In genomic region chr3:128824132-128824850, GRCh38 we compare ENCODE assay signal across 18 cellular contexts. TPM values are rescaled to one million over a fixed set of nuclear protein-coding genes. Genes with fewer than 3 reads are reported as not detected.
DNase-seq lines count a peak whose midpoint lies in the region; ATAC-seq and TF ChIP-seq lines count a peak whose summit lies in the region.
"Had no signal": no experiment of that assay in that cellular context is flagged by ENCODE, and none has a peak within 500 bp of the region (broad histone marks: within the 10 kb centered on the region; RNA-seq: fewer than 3 reads in every experiment).

No MANE protein-coding gene starts in this region.

- H3K4me3 ChIP-seq in right lobe of liver, result no peak overlapping the region
- H3K4me3 ChIP-seq: lung, SK-N-MC, spleen had no signal

- TF ChIP-seq CTCF in brain (conservative IDR thresholded peaks at IDR 0.05), result no peak
- TF ChIP-seq CTCF in right lobe of liver (IDR thresholded peaks at IDR 0.05), result no peak

- no peak for DNase-seq in activated CD4-positive, alpha-beta T cell treated with anti-CD3 and anti-CD28 coated beads, Interleukin-2, amount 10 ng/mL, durations not matched to agents 24 days and 14 days
- DNase-seq in activated CD4-positive, alpha-beta T cell treated with anti-CD3 and anti-CD28 coated beads, Interleukin-2, amount 50 U/mL, for 1 hour, result no peak
- DNase-seq in right lobe of liver, result no peak
- DNase-seq in stimulated activated naive B cell treated with anti-CD40 and anti-IgM and Interleukin-4, amounts not matched to agents 10 μg/mL and 1 μg/mL and 100 μg/mL, for 72 hours, result no peak
- DNase-seq in DMS53 (lab: John Stamatoyannopoulos, UW), result no peak
- DNase-seq: 8988T; activated CD8-positive, alpha-beta T cell treated with anti-CD3 and anti-CD28 coated beads, Interleukin-2, amount 10 ng/mL, durations not matched to agents 7 days and 5 days; activated effector memory CD4-positive, alpha-beta T cell treated with Interleukin-2 at 50 U/mL for 16 hours; brain microvascular endothelial cell; Kasumi-1; NCI-H1436; spleen had no signal

- ATAC-seq in right lobe of liver (peak; percentile 43 to 60 (median 54)), HG03342 (IDR thresholded peaks at IDR 0.05; ENCODE audit: unreplicated experiment) (no peak), HG02870 (IDR thresholded peaks at IDR 0.05; ENCODE audit: unreplicated experiment) (no peak)
- ATAC-seq in stimulated activated naive B cell treated with anti-CD40 and anti-IgM and Interleukin-4, amounts not matched to agents 10 μg/mL and 1 μg/mL and 100 μg/mL, for 72 hours (replicated peaks), result no peak
- ATAC-seq: activated CD8-positive, alpha-beta T cell treated with anti-CD3 and anti-CD28 coated beads, Interleukin-2, amount 10 ng/mL, durations not matched to agents 7 days and 5 days had no signal

- no peaks in the 10 kb centered on the region for H3K9me3 Mint-ChIP-seq in activated CD4-positive, alpha-beta T cell treated with anti-CD3 and anti-CD28 coated beads, Interleukin-2, amount 10 ng/mL, durations not matched to agents 24 days and 14 days
- no peaks in the 10 kb centered on the region for H3K9me3 Mint-ChIP-seq in brain
- no peaks in the 10 kb centered on the region for H3K9me3 Mint-ChIP-seq in stimulated activated naive B cell treated with anti-CD40 and anti-IgM and Interleukin-4, amounts not matched to agents 10 μg/mL and 1 μg/mL and 100 μg/mL, for 72 hours

- no peaks in the 10 kb centered on the region for H3K9me3 ChIP-seq in right lobe of liver
- H3K9me3 ChIP-seq: spleen had no signal

- peak overlapping the region; percentile 25 for H3K27ac Mint-ChIP-seq in activated CD4-positive, alpha-beta T cell treated with anti-CD3 and anti-CD28 coated beads, Interleukin-2, amount 10 ng/mL, durations not matched to agents 24 days and 14 days
- H3K27ac Mint-ChIP-seq in brain, result peak overlapping the region in 3 of 5 experiments; percentile 67 to 77 (median 71)
- peak overlapping the region; percentile 90 for H3K27ac Mint-ChIP-seq in stimulated activated naive B cell treated with anti-CD40 and anti-IgM and Interleukin-4, amounts not matched to agents 10 μg/mL and 1 μg/mL and 100 μg/mL, for 72 hours
- H3K27ac Mint-ChIP-seq: activated CD8-positive, alpha-beta T cell treated with anti-CD3 and anti-CD28 coated beads, Interleukin-2, amount 10 ng/mL, durations not matched to agents 7 days and 5 days had no signal

- H3K36me3 Mint-ChIP-seq in activated CD4-positive, alpha-beta T cell treated with anti-CD3 and anti-CD28 coated beads, Interleukin-2, amount 10 ng/mL, durations not matched to agents 24 days and 14 days (ENCODE audit: low read depth), result peaks cover 7% of the 10 kb centered on the region
- peaks cover 16% of the 10 kb centered on the region for H3K36me3 Mint-ChIP-seq in brain
- peaks cover 17 to 34% of the 10 kb centered on the region in 2 donors for H3K36me3 Mint-ChIP-seq in stimulated activated naive B cell treated with anti-CD40 and anti-IgM and Interleukin-4, amounts not matched to agents 10 μg/mL and 1 μg/mL and 100 μg/mL, for 72 hours

- H3K4me1 Mint-ChIP-seq in activated CD4-positive, alpha-beta T cell treated with anti-CD3 and anti-CD28 coated beads, Interleukin-2, amount 10 ng/mL, durations not matched to agents 24 days and 14 days, result peaks cover 2% of the 10 kb centered on the region
- H3K4me1 Mint-ChIP-seq in brain, result peaks cover 18% of the 10 kb centered on the region
- peaks cover 0 to 5% of the 10 kb centered on the region in 2 donors for H3K4me1 Mint-ChIP-seq in stimulated activated naive B cell treated with anti-CD40 and anti-IgM and Interleukin-4, amounts not matched to agents 10 μg/mL and 1 μg/mL and 100 μg/mL, for 72 hours

- H3K27ac ChIP-seq in right lobe of liver, result peak overlapping the region in 1 of 3 donors; percentile 73
- H3K27ac ChIP-seq: brain microvascular endothelial cell, C4-2B, SK-N-MC, spleen had no signal

- H3K27me3 ChIP-seq in right lobe of liver, result no peaks in the 10 kb centered on the region
- H3K27me3 ChIP-seq: brain microvascular endothelial cell, spleen had no signal

- peaks cover 0 to 18% (median 2%) of the 10 kb centered on the region in 4 donors for H3K4me1 ChIP-seq in right lobe of liver
- H3K4me1 ChIP-seq: spleen had no signal

- no peak overlapping the region for H3K4me3 Mint-ChIP-seq in activated CD4-positive, alpha-beta T cell treated with anti-CD3 and anti-CD28 coated beads, Interleukin-2, amount 10 ng/mL, durations not matched to agents 24 days and 14 days
- peak overlapping the region in 2 of 5 experiments; percentile 20 to 37 for H3K4me3 Mint-ChIP-seq in brain
- H3K4me3 Mint-ChIP-seq in stimulated activated naive B cell treated with anti-CD40 and anti-IgM and Interleukin-4, amounts not matched to agents 10 μg/mL and 1 μg/mL and 100 μg/mL, for 72 hours, result peak overlapping the region in 1 of 2 donors; percentile 17
- H3K4me3 Mint-ChIP-seq: activated CD8-positive, alpha-beta T cell treated with anti-CD3 and anti-CD28 coated beads, Interleukin-2, amount 10 ng/mL, durations not matched to agents 7 days and 5 days had no signal

- H3K27me3 Mint-ChIP-seq in activated CD4-positive, alpha-beta T cell treated with anti-CD3 and anti-CD28 coated beads, Interleukin-2, amount 10 ng/mL, durations not matched to agents 24 days and 14 days, result no peaks in the 10 kb centered on the region
- H3K27me3 Mint-ChIP-seq in brain, result no peaks in the 10 kb centered on the region
- H3K27me3 Mint-ChIP-seq in stimulated activated naive B cell treated with anti-CD40 and anti-IgM and Interleukin-4, amounts not matched to agents 10 μg/mL and 1 μg/mL and 100 μg/mL, for 72 hours, result no peaks in the 10 kb centered on the region

- intact Hi-C loops in activated CD4-positive, alpha-beta T cell treated with anti-CD3 and anti-CD28 coated beads, Interleukin-2, amount 10 ng/mL, durations not matched to agents 24 days and 14 days (cut with micrococcal nuclease), result no loop called here
- intact Hi-C loops in right lobe of liver (cut with DNase I), result no loop called here

- WGBS in right lobe of liver (ENCODE audit: insufficient coverage, low coverage, low lambda C conversion rate, missing lambda C conversion rate), result 44% methylated on average over 5 of the region's 10 CpGs

- H3K36me3 ChIP-seq in right lobe of liver, result no peaks in the 10 kb centered on the region

- no peak for TF ChIP-seq POLR2A in right lobe of liver (IDR thresholded peaks at IDR 0.05)

RNA-seq across cellular contexts. Expression of gene ACAD9, which starts 55.1 kb away (rescaled TPM):
- total RNA-seq in activated CD4-positive, alpha-beta T cell treated with anti-CD3 and anti-CD28 coated beads, Interleukin-2, amount 10 ng/mL, durations not matched to agents 24 days and 14 days, result 68.5 and 69.2 TPM in 2 replicates
- 39.9 TPM for polyA plus RNA-seq in brain (ENCODE audit: insufficient read depth, low read depth, low replicate concordance)
- 10 to 100 TPM; 28.5 to 36.9 (median 28.9) TPM for total RNA-seq in right lobe of liver

Comparison
In these comparisons a context has a peak if more than half of its experiments do, and no peak if none do; other contexts are left out.
1. H3K27ac Mint-ChIP-seq: peak in every context shown above with its lines; median percentile 90 in stimulated activated naive B cell treated with anti-CD40 and anti-IgM and Interleukin-4, amounts not matched to agents 10 μg/mL and 1 μg/mL and 100 μg/mL, for 72 hours; 71 in brain; 25 in activated CD4-positive, alpha-beta T cell treated with anti-CD3 and anti-CD28 coated beads, Interleukin-2, amount 10 ng/mL, durations not matched to agents 24 days and 14 days.
2. ATAC-seq: peak in right lobe of liver (4 of 4); none in stimulated activated naive B cell treated with anti-CD40 and anti-IgM and Interleukin-4, amounts not matched to agents 10 μg/mL and 1 μg/mL and 100 μg/mL, for 72 hours (0 of 2), HG03342 (single experiment) and HG02870 (single experiment).